Comparison of ENCODE assay signal across 19 cellular contexts in genomic region chr6:158761746-158762145, GRCh38. TPM values are rescaled to one million over a fixed set of nuclear protein-coding genes. Genes with fewer than 3 reads are reported as not detected.
DNase-seq lines count a peak whose midpoint lies in the region; ATAC-seq, FAIRE-seq and TF ChIP-seq lines count a peak whose summit lies in the region.
"Had no signal": no experiment of that assay in that cellular context is flagged by ENCODE, and none has a peak within 500 bp of the region (broad histone marks: within the 10 kb centered on the region; RNA-seq: fewer than 3 reads in every experiment).

No MANE protein-coding gene starts in this region.

- no peak overlapping the region for H2BK120ac ChIP-seq in mesenchymal stem cell (ENCODE audit: low read depth, low read length)

- no peaks in the 10 kb centered on the region for H3K9me3 Mint-ChIP-seq in activated CD4-positive, alpha-beta T cell treated with anti-CD3 and anti-CD28 coated beads, Interleukin-2, amount 10 ng/mL, durations not matched to agents 24 days and 14 days
- no peaks in the 10 kb centered on the region for H3K9me3 Mint-ChIP-seq in Calu3 (ENCODE audit: low read depth, unreplicated experiment)
- H3K9me3 Mint-ChIP-seq in naive thymus-derived CD8-positive, alpha-beta T cell, result no peaks in the 10 kb centered on the region

- H3K36me3 Mint-ChIP-seq in activated CD4-positive, alpha-beta T cell treated with anti-CD3 and anti-CD28 coated beads, Interleukin-2, amount 10 ng/mL, durations not matched to agents 24 days and 14 days (ENCODE audit: low read depth), result peaks cover 65% of the 10 kb centered on the region
- peaks cover 94% of the 10 kb centered on the region for H3K36me3 Mint-ChIP-seq in Calu3 (ENCODE audit: insufficient read depth, unreplicated experiment)
- H3K36me3 Mint-ChIP-seq in naive thymus-derived CD8-positive, alpha-beta T cell, result peaks cover 0 to 49% (median 23%) of the 10 kb centered on the region in 3 donors

- H3K4me2 ChIP-seq in GM12878 (ENCODE audit: control insufficient read depth, insufficient read depth) (no peak overlapping the region), mesenchymal stem cell (ENCODE audit: low read length, poor library complexity, severe bottlenecking) (no peak overlapping the region)

- no peak overlapping the region for H3K23ac ChIP-seq in mesenchymal stem cell (ENCODE audit: low read length in 2 of 2)

- FAIRE-seq in GM12878 (lab: Jason Lieb, UNC) (no peak), kidney (lab: Jason Lieb, UNC) (no peak)
- FAIRE-seq: small intestine had no signal

- peak overlapping the region; percentile 39 for H3K27ac Mint-ChIP-seq in activated CD4-positive, alpha-beta T cell treated with anti-CD3 and anti-CD28 coated beads, Interleukin-2, amount 10 ng/mL, durations not matched to agents 24 days and 14 days
- peak overlapping the region; percentile 84 for H3K27ac Mint-ChIP-seq in Calu3 (ENCODE audit: unreplicated experiment)
- H3K27ac Mint-ChIP-seq in naive thymus-derived CD8-positive, alpha-beta T cell, result peak overlapping the region in 9 of 10 donors; percentile 5 to 87 (median 59)

- peaks cover 2% of the 10 kb centered on the region for H3K79me1 ChIP-seq in mesenchymal stem cell (replicated peaks; ENCODE audit: low read length, poor library complexity, severe bottlenecking)

- no peak overlapping the region for H4K91ac ChIP-seq in mesenchymal stem cell (ENCODE audit: low read length)

- H3K4me1 ChIP-seq in GM12878 (ENCODE audit: control insufficient read depth, insufficient read depth, low read length) (no peaks in the 10 kb centered on the region), mesenchymal stem cell (ENCODE audit: control insufficient read depth, insufficient read depth, low read depth, low read length) (peaks cover 10% of the 10 kb centered on the region), kidney (ENCODE audit: control insufficient read depth in 1 of 2, insufficient read depth in 1 of 2, low read depth in 1 of 2, low read length in 2 of 2) (no peaks in the 10 kb centered on the region)

- no peak overlapping the region for H3K18ac ChIP-seq in mesenchymal stem cell (ENCODE audit: low read depth in 1 of 2, low read length in 2 of 2)

- TF ChIP-seq EP300 in GM12878 (IDR thresholded peaks at IDR 0.05; ENCODE audit: borderline replicate concordance in 1 of 2, control insufficient read depth in 1 of 2, low read depth in 2 of 2, low read length in 2 of 2), result no peak

- no peaks in the 10 kb centered on the region for H3K9me3 ChIP-seq in GM12878 (replicated peaks; ENCODE audit: control insufficient read depth, insufficient read depth, low read length)
- no peaks in the 10 kb centered on the region for H3K9me3 ChIP-seq in mesenchymal stem cell (ENCODE audit: control insufficient read depth, low read length)
- H3K9me3 ChIP-seq in kidney (ENCODE audit: control insufficient read depth in 1 of 2, low read length in 2 of 2), result no peaks in the 10 kb centered on the region
- H3K9me3 ChIP-seq: heart right ventricle had no signal

- WGBS in GM12878 (ENCODE audit: insufficient coverage, insufficient replicate concordance, low lambda C conversion rate, missing lambda C conversion rate), result 88% methylated on average over 10 of the region's 10 CpGs
- 91% methylated on average over 10 of the region's 10 CpGs for WGBS in mesenchymal stem cell

- H2AFZ ChIP-seq in GM12878 (ENCODE audit: control insufficient read depth, low read depth, low read length) (no peak overlapping the region), mesenchymal stem cell (ENCODE audit: low read depth, low read length) (no peak overlapping the region)

- H3K4me3 Mint-ChIP-seq in activated CD4-positive, alpha-beta T cell treated with anti-CD3 and anti-CD28 coated beads, Interleukin-2, amount 10 ng/mL, durations not matched to agents 24 days and 14 days, result no peak overlapping the region
- H3K4me3 Mint-ChIP-seq in Calu3 (ENCODE audit: low read depth, unreplicated experiment), result peak overlapping the region; percentile 13
- H3K4me3 Mint-ChIP-seq in naive thymus-derived CD8-positive, alpha-beta T cell, result peak overlapping the region in 2 of 10 donors; percentile 30 to 58

- intact Hi-C loops in activated CD4-positive, alpha-beta T cell treated with anti-CD3 and anti-CD28 coated beads, Interleukin-2, amount 10 ng/mL, durations not matched to agents 24 days and 14 days (cut with micrococcal nuclease), result no loop called here
- intact Hi-C loops in Calu3 (cut with micrococcal nuclease; ENCODE audit: unreplicated experiment) (loop anchor here (2.0 kb wide), 1 partner anchor 43 kb away; no protein-coding TSS in a partner anchor), GM12878 (cut with micrococcal nuclease; ENCODE audit: unreplicated experiment) (no loop called here), kidney (cut with DNase I) (no loop called here)

- H3K79me2 ChIP-seq in GM12878 (ENCODE audit: control insufficient read depth, insufficient read depth, low read length), result no peaks in the 10 kb centered on the region

- POLR2A ChIA-PET in GM12878 (lab: Charles Lee), result interaction anchor here (0.6 kb wide), 1 partner anchor 111 kb away, joined by 4 read pairs; no protein-coding TSS in a partner anchor
- POLR2A ChIA-PET in naive thymus-derived CD8-positive, alpha-beta T cell (lab: Charles Lee), result no interaction called here

- H4K20me1 ChIP-seq in GM12878 (ENCODE audit: control insufficient read depth, insufficient read depth), result no peaks in the 10 kb centered on the region

- no peaks in the 10 kb centered on the region for H3K4me1 Mint-ChIP-seq in activated CD4-positive, alpha-beta T cell treated with anti-CD3 and anti-CD28 coated beads, Interleukin-2, amount 10 ng/mL, durations not matched to agents 24 days and 14 days
- H3K4me1 Mint-ChIP-seq in Calu3 (ENCODE audit: low read depth, unreplicated experiment), result peaks cover 27% of the 10 kb centered on the region
- H3K4me1 Mint-ChIP-seq in naive thymus-derived CD8-positive, alpha-beta T cell, result peaks cover 0 to 4% (median 0%) of the 10 kb centered on the region in 4 donors

- TF ChIP-seq CTCF in Calu3 (IDR thresholded peaks at IDR 0.05; ENCODE audit: unreplicated experiment) (no peak), GM12878 (IDR thresholded peaks at IDR 0.05 in 2 of 3, conservative IDR thresholded peaks at IDR 0.05 in 1 of 3; ENCODE audit: control insufficient read depth in 2 of 3, extremely low read depth in 1 of 3, insufficient read depth in 1 of 3, low read depth in 3 of 3, low read length in 3 of 3) (no peak), kidney (IDR thresholded peaks at IDR 0.05; ENCODE audit: borderline replicate concordance, extremely low read depth, insufficient read depth) (no peak)

- TF ChIP-seq POLR2A in GM12878 (IDR thresholded peaks at IDR 0.05; ENCODE audit: low read depth, low read length), result 0 out of 2 replicates have a peak, but pooled peaks have one; percentile 28

- RAD21 ChIA-PET in GM12878 (lab: Charles Lee; ENCODE audit: unreplicated experiment), result no interaction called here

- H3K27me3 ChIP-seq in GM12878 (replicated peaks in 1 of 2; ENCODE audit: control insufficient read depth in 2 of 2, insufficient read depth in 2 of 2, low read length in 1 of 2), result no peaks in the 10 kb centered on the region
- H3K27me3 ChIP-seq in mesenchymal stem cell (ENCODE audit: control insufficient read depth in 1 of 2, insufficient read depth in 1 of 2, low read length in 2 of 2), result no peaks in the 10 kb centered on the region
- H3K27me3 ChIP-seq: dorsolateral prefrontal cortex, heart right ventricle had no signal

- SMC1A ChIA-PET in GM12878 (lab: Charles Lee; ENCODE audit: uncharacterized antibody, unreplicated experiment), result interaction anchor here (1.7 kb wide), 1 partner anchor 200 kb away, joined by 5 read pairs; no protein-coding TSS in a partner anchor

- H3K27ac ChIP-seq in GM12878 (ENCODE audit: control insufficient read depth, insufficient read depth), result no peak overlapping the region
- no peak overlapping the region for H3K27ac ChIP-seq in mesenchymal stem cell (ENCODE audit: low read length, poor library complexity, severe bottlenecking)
- H3K27ac ChIP-seq in kidney (ENCODE audit: low read depth in 2 of 2, low read length in 2 of 2), result no peak overlapping the region
- H3K27ac ChIP-seq: dorsolateral prefrontal cortex, heart right ventricle, HL-60, SK-N-MC had no signal

- CTCF ChIA-PET in Calu3 (lab: Charles Lee), result no interaction called here
- CTCF ChIA-PET in GM12878 (lab: Yijun Ruan, JAX), result interaction anchor here (1.0 kb wide), 1 partner anchor 64 kb away, joined by 3 read pairs; no protein-coding TSS in a partner anchor

- no peak overlapping the region for H3K4me3 ChIP-seq in GM12878
- H3K4me3 ChIP-seq in mesenchymal stem cell (ENCODE audit: insufficient read depth in 1 of 2, low read depth in 1 of 2, low read length in 2 of 2), result no peak overlapping the region
- no peak overlapping the region for H3K4me3 ChIP-seq in kidney (ENCODE audit: low read length in 2 of 2)
- H3K4me3 ChIP-seq: dorsolateral prefrontal cortex, heart right ventricle, SK-N-MC had no signal

- ATAC-seq in GM12878, result no peak
- ATAC-seq in naive thymus-derived CD8-positive, alpha-beta T cell, result no peak
- ATAC-seq: heart right ventricle had no signal

- DNase-seq in activated CD4-positive, alpha-beta T cell treated with anti-CD3 and anti-CD28 coated beads, Interleukin-2, amount 10 ng/mL, durations not matched to agents 24 days and 14 days, result no peak
- DNase-seq in activated CD4-positive, alpha-beta T cell treated with anti-CD3 and anti-CD28 coated beads, Interleukin-2, amount 50 U/mL, for 48 hours, result no peak
- DNase-seq in Calu3 (no peak), GM12878 (ENCODE audit: low read depth, low spot score) (no peak), pons (ENCODE audit: low spot score) (no peak), mesenchymal stem cell (no peak), kidney (no peak)
- no peak for DNase-seq in naive thymus-derived CD8-positive, alpha-beta T cell
- DNase-seq: 8988T; activated naive CD4-positive, alpha-beta T cell; CD4-positive, CD25-positive, alpha-beta regulatory T cell; heart right ventricle; KBM-7; NCI-H1092 treated with DMSO at 0.1 percent for 48 hours; NCI-H748 treated with DMSO at 0.1 percent for 48 hours; small intestine had no signal

- TF ChIP-seq RAD21 in GM12878 (IDR thresholded peaks at IDR 0.05; ENCODE audit: insufficient read depth, low read depth, low read length), result no peak

- peaks cover 10% of the 10 kb centered on the region in 2 experiments for H3K36me3 ChIP-seq in GM12878 (ENCODE audit: control insufficient read depth in 2 of 2, insufficient read depth in 2 of 2, low read length in 1 of 2)
- H3K36me3 ChIP-seq in mesenchymal stem cell (ENCODE audit: control insufficient read depth in 1 of 2, insufficient read depth in 2 of 2, low read depth in 1 of 2, low read length in 2 of 2), result peaks cover 6 to 35% of the 10 kb centered on the region in 2 experiments
- H3K36me3 ChIP-seq in kidney (ENCODE audit: control insufficient read depth in 1 of 2, insufficient read depth in 2 of 2, low read length in 2 of 2), result peaks cover 8 to 14% of the 10 kb centered on the region in 2 donors

- H3K4ac ChIP-seq in mesenchymal stem cell (ENCODE audit: low read depth in 1 of 2, low read length in 2 of 2), result no peak overlapping the region

- no peak overlapping the region for H2AK5ac ChIP-seq in mesenchymal stem cell (ENCODE audit: low read length, severe bottlenecking)

- no peak overlapping the region for H3K14ac ChIP-seq in mesenchymal stem cell (ENCODE audit: low read length in 2 of 2)

- H2BK5ac ChIP-seq in mesenchymal stem cell (ENCODE audit: low read depth, low read length, poor library complexity, severe bottlenecking), result no peak overlapping the region

- no peak overlapping the region for H2BK15ac ChIP-seq in mesenchymal stem cell (ENCODE audit: low read depth, poor library complexity, severe bottlenecking)

- BruUV-seq in Calu3 (replicated peaks; lab: Mats Ljungman, UMichigan), result no TSS peak
- BruUV-seq in GM12878 (replicated peaks; lab: Mats Ljungman, UMichigan), result no TSS peak

- in situ Hi-C loops in GM12878 (cut with MboI), result no loop called here

- no peaks in the 10 kb centered on the region for H3K27me3 Mint-ChIP-seq in activated CD4-positive, alpha-beta T cell treated with anti-CD3 and anti-CD28 coated beads, Interleukin-2, amount 10 ng/mL, durations not matched to agents 24 days and 14 days
- no peaks in the 10 kb centered on the region for H3K27me3 Mint-ChIP-seq in Calu3 (ENCODE audit: unreplicated experiment)
- H3K27me3 Mint-ChIP-seq in naive thymus-derived CD8-positive, alpha-beta T cell, result no peaks in the 10 kb centered on the region
- H3K27me3 Mint-ChIP-seq: CD4-positive, CD25-positive, alpha-beta regulatory T cell had no signal

- H3K9ac ChIP-seq in GM12878 (ENCODE audit: control insufficient read depth, insufficient read depth, low read length), result no peak overlapping the region
- H3K9ac ChIP-seq in mesenchymal stem cell (ENCODE audit: low read length), result no peak overlapping the region
- H3K9ac ChIP-seq in kidney (ENCODE audit: low read length in 2 of 2), result no peak overlapping the region

- no peak overlapping the region for H2BK12ac ChIP-seq in mesenchymal stem cell (ENCODE audit: low read length in 2 of 2)

- H4K8ac ChIP-seq in mesenchymal stem cell (ENCODE audit: low read length), result no peak overlapping the region

RNA-seq across cellular contexts. Expression of gene EZR, which starts 57.4 kb away (rescaled TPM):
- total RNA-seq in activated CD4-positive, alpha-beta T cell treated with anti-CD3 and anti-CD28 coated beads, Interleukin-2, amount 10 ng/mL, durations not matched to agents 24 days and 14 days, result 204 and 215 TPM in 2 replicates
- 935 and 954 TPM in 2 replicates for total RNA-seq in Calu3 (2022)
- total RNA-seq in GM12878 (2013; cell fraction: nucleolus; rRNA removed), result 54.4 and 55.1 TPM in 2 replicates
- 189 and 200 TPM in 2 replicates for total RNA-seq in GM12878 (2014; rRNA removed)
- total RNA-seq in GM12878 (2014; rRNA removed; fragmentation: Illumina TruSeq; extraction: Trizol), result 155 and 160 TPM in 2 replicates
- 248 and 249 TPM in 2 replicates for total RNA-seq in GM12878 (2021)
- 148 TPM for polyA plus RNA-seq in GM12878 (2011; ENCODE audit: low read depth)
- polyA plus RNA-seq in GM12878 (2011; rRNA removed), result 93.4 and 128 TPM in 2 replicates
- polyA plus RNA-seq in GM12878 (2011; cell fraction: cytosol; rRNA removed), result 112 and 120 TPM in 2 replicates
- 120 and 221 TPM in 2 replicates for polyA plus RNA-seq in GM12878 (2011; cell fraction: nucleus; rRNA removed)
- polyA plus RNA-seq in GM12878 (2012), result 164 and 171 TPM in 2 replicates
- 141 and 160 TPM in 2 replicates for polyA plus RNA-seq in GM12878 (2014; fragmentation: Illumina TruSeq; extraction: Trizol)
- 10 to 100 TPM; 79.1 to 98.6 TPM for polyA plus RNA-seq in GM12878 (2014; fragmentation: Nextera tagmentation; extraction: Ambion mirVana)
- 162 and 171 TPM in 2 replicates for polyA plus RNA-seq in GM12878 (2014; rRNA removed)
- polyA plus RNA-seq in GM12878 (2016; fragmentation: Nextera tagmentation; extraction: Ambion mirVana), result 100 to 1,000 TPM; 277 to 282 TPM
- polyA minus RNA-seq in GM12878 (2011; rRNA and poly(A)+ RNA removed), result 93.4 and 100 TPM in 2 replicates
- 46.6 and 47.4 TPM in 2 replicates for polyA minus RNA-seq in GM12878 (2011; cell fraction: cytosol; rRNA and poly(A)+ RNA removed)
- polyA minus RNA-seq in GM12878 (2011; cell fraction: nucleus; rRNA and poly(A)+ RNA removed), result 24.4 and 59.1 TPM in 2 replicates
- total RNA-seq in naive thymus-derived CD8-positive, alpha-beta T cell, result 100 to 1,000 TPM; 202 to 212 TPM
- polyA plus RNA-seq in naive thymus-derived CD8-positive, alpha-beta T cell, result 100 to 1,000 TPM; 127 to 168 (median 143) TPM
- 45.8 TPM for polyA plus RNA-seq in mesenchymal stem cell (2013, experiment 1 of 2)
- polyA plus RNA-seq in mesenchymal stem cell (2013, experiment 2 of 2), result 44.2 TPM
- 636 TPM for total RNA-seq in kidney
- 154 TPM for polyA plus RNA-seq in kidney (ENCODE audit: insufficient read depth, low read depth, low replicate concordance)
